Comparison of ENCODE assay signal across 10 cellular contexts in the genomic region with DNA sequence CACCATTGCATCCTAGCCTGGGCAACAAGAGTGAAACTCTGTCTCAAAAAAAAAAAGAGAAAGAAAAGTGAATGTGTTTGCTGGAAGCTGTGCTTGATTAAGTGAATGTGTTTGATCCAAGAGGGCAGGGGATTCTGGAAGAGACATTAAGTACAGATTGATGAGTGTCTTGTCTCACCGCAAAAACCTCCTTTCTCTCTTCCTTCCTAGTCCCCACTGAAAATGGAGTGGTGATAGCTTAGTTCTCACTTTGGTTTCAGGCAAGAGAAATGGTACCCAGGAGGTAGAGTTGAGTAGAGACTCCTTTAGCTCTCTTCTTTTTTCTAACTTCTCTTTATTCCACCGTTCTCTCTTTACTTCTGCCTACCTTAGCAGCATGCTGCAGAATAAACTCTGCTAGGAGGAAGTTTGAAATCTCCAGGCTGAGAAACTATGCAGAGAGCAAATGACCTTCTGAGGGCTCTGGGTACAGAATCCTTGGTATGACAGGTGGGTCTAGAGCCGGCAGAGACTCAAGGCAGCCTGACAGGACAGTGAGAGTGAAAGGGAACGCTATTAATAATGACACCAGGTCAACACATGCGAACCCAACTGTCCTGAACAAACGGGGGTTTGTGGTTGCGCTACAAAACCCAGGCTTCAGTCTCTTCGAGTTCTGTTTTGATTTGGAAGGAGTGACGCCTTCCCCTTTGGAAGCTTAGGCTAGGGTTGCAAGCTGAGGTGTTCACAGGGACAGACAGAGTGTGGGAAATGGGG.
DNase-seq lines count a peak whose midpoint lies in the region; ATAC-seq lines count a peak whose summit lies in the region.
"Had no signal": no experiment of that assay in that cellular context is flagged by ENCODE, and none has a peak within 500 bp of the region (broad histone marks: within the 10 kb centered on the region; RNA-seq: fewer than 3 reads in every experiment).

No MANE protein-coding gene starts in this region.

- CTCF ChIA-PET in activated CD8-positive, alpha-beta T cell treated with anti-CD3 and anti-CD28 coated beads, Interleukin-2, amount 10 ng/mL, durations not matched to agents 7 days and 5 days (lab: Charles Lee): interaction anchor here (0.9 to 1.5 kb wide), 2 partner anchors 16 to 23 kb away, joined by 3 to 5 read pairs; no protein-coding TSS in a partner anchor

- peaks cover 15% of the 10 kb centered on the region for H3K36me3 Mint-ChIP-seq in activated T-cell treated with anti-CD3 and anti-CD28 coated beads, Interleukin-2, amount 50 U/mL, for 24 hours (ENCODE audit: low read depth)
- peaks cover 16% of the 10 kb centered on the region for H3K36me3 Mint-ChIP-seq in activated CD8-positive, alpha-beta T cell treated with anti-CD3 and anti-CD28 coated beads, Interleukin-2, amount 10 ng/mL, durations not matched to agents 7 days and 5 days (ENCODE audit: low read depth)
- no peaks in the 10 kb centered on the region for H3K36me3 Mint-ChIP-seq in stimulated activated memory B cell treated with anti-CD40 and anti-IgM and Interleukin-4, amounts not matched to agents 10 μg/mL and 1 μg/mL and 100 μg/mL, for 72 hours

- H3K27me3 Mint-ChIP-seq in activated T-cell treated with anti-CD3 and anti-CD28 coated beads, Interleukin-2, amount 50 U/mL, for 24 hours: no peaks in the 10 kb centered on the region
- no peaks in the 10 kb centered on the region for H3K27me3 Mint-ChIP-seq in activated CD8-positive, alpha-beta T cell treated with anti-CD3 and anti-CD28 coated beads, Interleukin-2, amount 10 ng/mL, durations not matched to agents 7 days and 5 days (ENCODE audit: low read depth)
- H3K27me3 Mint-ChIP-seq in stimulated activated memory B cell treated with anti-CD40 and anti-IgM and Interleukin-4, amounts not matched to agents 10 μg/mL and 1 μg/mL and 100 μg/mL, for 72 hours: no peaks in the 10 kb centered on the region

- no peak overlapping the region for H3K4me3 Mint-ChIP-seq in activated T-cell treated with anti-CD3 and anti-CD28 coated beads, Interleukin-2, amount 50 U/mL, for 24 hours
- no peak overlapping the region for H3K4me3 Mint-ChIP-seq in activated CD8-positive, alpha-beta T cell treated with anti-CD3 and anti-CD28 coated beads, Interleukin-2, amount 10 ng/mL, durations not matched to agents 7 days and 5 days
- H3K4me3 Mint-ChIP-seq in stimulated activated memory B cell treated with anti-CD40 and anti-IgM and Interleukin-4, amounts not matched to agents 10 μg/mL and 1 μg/mL and 100 μg/mL, for 72 hours: peak overlapping the region; percentile 40

- no peak for DNase-seq in activated T-cell treated with anti-CD3 and anti-CD28 coated beads, Interleukin-2, amount 50 U/mL, for 24 hours
- DNase-seq in activated T-cell treated with anti-CD3 and anti-CD28 coated beads for 4 hours (no peak), left colon (no peak), AML-193 (lab: John Stamatoyannopoulos, UW) (no peak)
- no peak for DNase-seq in activated CD8-positive, alpha-beta T cell treated with anti-CD3 and anti-CD28 coated beads, Interleukin-2, amount 10 ng/mL, durations not matched to agents 7 days and 5 days
- DNase-seq: mucosa of descending colon, NCI-H2081 treated with DMSO at 0.1 percent for 48 hours had no signal

- peaks cover 89% of the 10 kb centered on the region for H3K4me1 Mint-ChIP-seq in activated T-cell treated with anti-CD3 and anti-CD28 coated beads, Interleukin-2, amount 50 U/mL, for 24 hours (ENCODE audit: low read depth)
- H3K4me1 Mint-ChIP-seq in activated CD8-positive, alpha-beta T cell treated with anti-CD3 and anti-CD28 coated beads, Interleukin-2, amount 10 ng/mL, durations not matched to agents 7 days and 5 days (ENCODE audit: low read depth): peaks cover 71% of the 10 kb centered on the region
- H3K4me1 Mint-ChIP-seq in stimulated activated memory B cell treated with anti-CD40 and anti-IgM and Interleukin-4, amounts not matched to agents 10 μg/mL and 1 μg/mL and 100 μg/mL, for 72 hours: peaks cover 94% of the 10 kb centered on the region

- ATAC-seq in HG02642 (IDR thresholded peaks at IDR 0.05; ENCODE audit: poor library complexity, unreplicated experiment): peak; percentile 73
- no peak for ATAC-seq in activated CD8-positive, alpha-beta T cell treated with anti-CD3 and anti-CD28 coated beads, Interleukin-2, amount 10 ng/mL, durations not matched to agents 7 days and 5 days
- ATAC-seq in stimulated activated memory B cell treated with anti-CD40 and anti-IgM and Interleukin-4, amounts not matched to agents 10 μg/mL and 1 μg/mL and 100 μg/mL, for 72 hours: peak; percentile 85
- no peak for ATAC-seq in GM21423 (IDR thresholded peaks at IDR 0.05; ENCODE audit: unreplicated experiment)
- no peak for ATAC-seq in left colon
- ATAC-seq: mucosa of descending colon had no signal

- H3K9me3 Mint-ChIP-seq in activated T-cell treated with anti-CD3 and anti-CD28 coated beads, Interleukin-2, amount 50 U/mL, for 24 hours: no peaks in the 10 kb centered on the region
- H3K9me3 Mint-ChIP-seq in activated CD8-positive, alpha-beta T cell treated with anti-CD3 and anti-CD28 coated beads, Interleukin-2, amount 10 ng/mL, durations not matched to agents 7 days and 5 days (ENCODE audit: insufficient read depth): no peaks in the 10 kb centered on the region
- H3K9me3 Mint-ChIP-seq in stimulated activated memory B cell treated with anti-CD40 and anti-IgM and Interleukin-4, amounts not matched to agents 10 μg/mL and 1 μg/mL and 100 μg/mL, for 72 hours: no peaks in the 10 kb centered on the region

- intact Hi-C loops in left colon (cut with DNase I, micrococcal nuclease): no loop called here

- POLR2A ChIA-PET in activated CD8-positive, alpha-beta T cell treated with anti-CD3 and anti-CD28 coated beads, Interleukin-2, amount 10 ng/mL, durations not matched to agents 7 days and 5 days (lab: Charles Lee): interaction anchor here (0.7 to 1.0 kb wide), 3 partner anchors 8 to 12 kb away, joined by 3 read pairs; no protein-coding TSS in a partner anchor

- peak overlapping the region; percentile 57 for H3K27ac Mint-ChIP-seq in activated T-cell treated with anti-CD3 and anti-CD28 coated beads, Interleukin-2, amount 50 U/mL, for 24 hours
- H3K27ac Mint-ChIP-seq in activated CD8-positive, alpha-beta T cell treated with anti-CD3 and anti-CD28 coated beads, Interleukin-2, amount 10 ng/mL, durations not matched to agents 7 days and 5 days: peak overlapping the region; percentile 62
- peak overlapping the region; percentile 82 for H3K27ac Mint-ChIP-seq in stimulated activated memory B cell treated with anti-CD40 and anti-IgM and Interleukin-4, amounts not matched to agents 10 μg/mL and 1 μg/mL and 100 μg/mL, for 72 hours

Comparison
In these comparisons a context has a peak if more than half of its experiments do, and no peak if none do; other contexts are left out.
1. ATAC-seq: peak in HG02642 (single experiment) and stimulated activated memory B cell treated with anti-CD40 and anti-IgM and Interleukin-4, amounts not matched to agents 10 μg/mL and 1 μg/mL and 100 μg/mL, for 72 hours (single experiment); none in activated CD8-positive, alpha-beta T cell treated with anti-CD3 and anti-CD28 coated beads, Interleukin-2, amount 10 ng/mL, durations not matched to agents 7 days and 5 days (single experiment), GM21423 (single experiment) and left colon (single experiment).
2. Peak in every context shown above with its lines, with median percentiles within 50 percentile points of each other: H3K27ac Mint-ChIP-seq.